Comparison of ENCODE assay signal across 15 cellular contexts in the genomic region with DNA sequence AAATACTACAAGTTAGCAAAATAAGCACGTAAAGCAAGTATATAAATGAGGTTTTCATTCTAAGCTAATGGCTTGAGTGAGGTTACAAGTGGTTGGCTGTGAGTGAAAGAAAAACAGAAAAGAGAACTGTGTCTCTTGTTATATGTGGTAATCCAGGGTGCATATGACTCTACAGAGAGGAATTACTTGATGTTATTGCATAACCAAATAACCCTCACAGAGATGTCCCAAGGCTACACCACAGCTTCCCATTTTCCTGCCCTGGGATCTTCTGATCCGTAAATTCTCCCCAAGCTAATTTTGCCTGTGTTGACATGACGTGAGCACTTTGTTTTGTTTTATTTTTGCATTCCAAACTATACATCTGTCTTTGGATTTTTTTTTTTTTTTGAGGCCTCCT.
DNase-seq lines count a peak whose midpoint lies in the region; ATAC-seq, FAIRE-seq and TF ChIP-seq lines count a peak whose summit lies in the region.
"Had no signal": no experiment of that assay in that cellular context is flagged by ENCODE, and none has a peak within 500 bp of the region (broad histone marks: within the 10 kb centered on the region; RNA-seq: fewer than 3 reads in every experiment).

No MANE protein-coding gene starts in this region.

- ATAC-seq in HepG2 (no peak), right lobe of liver (no peak), GM18517 (IDR thresholded peaks at IDR 0.05; ENCODE audit: unreplicated experiment) (no peak)
- ATAC-seq: natural killer cell had no signal

- CTCF ChIA-PET in HepG2 (lab: Yijun Ruan, JAX; ENCODE audit: low intra/inter-chr PET ratio, low total read pairs), result no interaction called here

- H3K27ac ChIP-seq in HepG2 (ENCODE audit: extremely low read length, insufficient read depth, low read length), result no peak overlapping the region
- H3K27ac ChIP-seq in right lobe of liver, result no peak overlapping the region
- H3K27ac ChIP-seq: gastrocnemius medialis, skin epidermis had no signal

- H3K9me3 ChIP-seq in HepG2 (ENCODE audit: low read length) (no peaks in the 10 kb centered on the region), right lobe of liver (no peaks in the 10 kb centered on the region)
- H3K9me3 ChIP-seq: gastrocnemius medialis had no signal

- TF ChIP-seq CTCF in HepG2 (CRISPR knock-in tag; IDR thresholded peaks at IDR 0.05) (no peak), right lobe of liver (IDR thresholded peaks at IDR 0.05) (no peak), fibroblast of mammary gland (conservative IDR thresholded peaks at IDR 0.05; ENCODE audit: control insufficient read depth, insufficient read depth, low read depth, low read length) (no peak)

- DNase-seq in HepG2 (ENCODE audit: low spot score) (no peak), right lobe of liver (no peak), SIG-M5 treated with dmso at 0.1 percent for 504 hours (lab: John Stamatoyannopoulos, UW; ENCODE audit: unreplicated experiment) (peak; percentile 88), fibroblast of mammary gland (ENCODE audit: low read depth) (peak; percentile 88), NCI-H2171 treated with DMSO at 0.1 percent for 48 hours (lab: John Stamatoyannopoulos, UW) (no peak), GM19239 (ENCODE audit: insufficient read length, low spot score) (no peak), NAMALWA (ENCODE audit: low spot score) (no peak)
- DNase-seq: activated CD4-positive, alpha-beta T cell treated with anti-CD3 and anti-CD28 coated beads, Interleukin-2, amount 10 ng/mL, durations not matched to agents 7 days and 5 days; gastrocnemius medialis; natural killer cell; NCI-H1417; NCI-H524 had no signal

- no peaks in the 10 kb centered on the region for H4K20me1 ChIP-seq in HepG2 (ENCODE audit: insufficient read depth, low read length)

- TF ChIP-seq EP300 in HepG2 (IDR thresholded peaks at IDR 0.05; ENCODE audit: low read depth in 2 of 2, low read length in 2 of 2) (no peak), HepG2 (CRISPR knock-in tag; IDR thresholded peaks at IDR 0.05; ENCODE audit: borderline replicate concordance) (no peak)

- no peak for TF ChIP-seq RAD21 in HepG2 (CRISPR knock-in tag; IDR thresholded peaks at IDR 0.05)

- no peak overlapping the region for H3K4me2 ChIP-seq in HepG2 (ENCODE audit: low read depth, low read length)

- H3K36me3 ChIP-seq in HepG2 (replicated peaks in 1 of 2; ENCODE audit: control insufficient read depth in 1 of 2, insufficient read depth in 2 of 2, low read length in 2 of 2), result no peaks in the 10 kb centered on the region
- no peaks in the 10 kb centered on the region for H3K36me3 ChIP-seq in right lobe of liver
- H3K36me3 ChIP-seq: gastrocnemius medialis had no signal

- H3K4me3 ChIP-seq in HepG2 (replicated peaks in 1 of 3; ENCODE audit: insufficient read depth in 1 of 3, low read depth in 2 of 3, low read length in 3 of 3) (no peak overlapping the region), right lobe of liver (no peak overlapping the region), fibroblast of mammary gland (ENCODE audit: control insufficient read depth, low read depth, low read length) (no peak overlapping the region)
- H3K4me3 ChIP-seq: gastrocnemius medialis, skin epidermis had no signal

- H3K9ac ChIP-seq in HepG2 (ENCODE audit: insufficient read depth, low read depth, low read length), result no peak overlapping the region

- POLR2A ChIA-PET in HepG2 (lab: Yijun Ruan, JAX), result no interaction called here

- WGBS in HepG2 (ENCODE audit: low lambda C conversion rate), result 4% methylated on average over 3 of the region's 3 CpGs
- WGBS in right lobe of liver (ENCODE audit: insufficient coverage, low coverage, low lambda C conversion rate, missing lambda C conversion rate), result 53% methylated on average over 3 of the region's 3 CpGs

- TF ChIP-seq POLR2A in HepG2 (IDR thresholded peaks at IDR 0.05; ENCODE audit: insufficient read depth in 1 of 2, low read depth in 2 of 2, low read length in 2 of 2) (no peak), right lobe of liver (IDR thresholded peaks at IDR 0.05) (no peak)

- no peak overlapping the region for H2AFZ ChIP-seq in HepG2 (ENCODE audit: low read length)

- in situ Hi-C loops in HepG2 (cut with HindIII; ENCODE audit: extremely low pct_ligation_motif_present, low pct_unique_long_range_greater_than_20kb), result no loop called here

- no TSS peak for BruUV-seq in HepG2 (replicated peaks; lab: Mats Ljungman, UMichigan)

- intact Hi-C loops in HepG2 (cut with micrococcal nuclease; ENCODE audit: unreplicated experiment), result no loop called here
- intact Hi-C loops in right lobe of liver (cut with DNase I), result no loop called here

- FAIRE-seq in HepG2 (lab: Jason Lieb, UNC) (no peak), GM19239 (lab: Jason Lieb, UNC) (no peak)
- FAIRE-seq: colon had no signal

- H3K4me1 ChIP-seq in HepG2 (ENCODE audit: insufficient read depth, low read length) (no peaks in the 10 kb centered on the region), right lobe of liver (no peaks in the 10 kb centered on the region)
- H3K4me1 ChIP-seq: gastrocnemius medialis had no signal

- no peaks in the 10 kb centered on the region for H3K27me3 ChIP-seq in HepG2 (ENCODE audit: control insufficient read depth in 1 of 2, insufficient read depth in 2 of 2, low read length in 2 of 2)
- no peaks in the 10 kb centered on the region for H3K27me3 ChIP-seq in right lobe of liver
- H3K27me3 ChIP-seq: gastrocnemius medialis had no signal

- no peaks in the 10 kb centered on the region for H3K79me2 ChIP-seq in HepG2 (ENCODE audit: insufficient read depth, low read length)

TF ChIP-seq in HepG2, 621 proteins besides CTCF, POLR2A, EP300 and RAD21:
- TF ChIP-seq CEBPB (IDR thresholded peaks at IDR 0.05; ENCODE audit: borderline replicate concordance, low read depth, low read length) (0 out of 2 replicates have a peak, but pooled peaks have one; percentile 12), THYN1 (CRISPR knock-in tag; IDR thresholded peaks at IDR 0.05; ENCODE audit: borderline replicate concordance, low read depth) (no peak)
TF ChIP-seq in HepG2: peak in this region for 1.

Comparison
In these comparisons a context has a peak if more than half of its experiments do, and no peak if none do; other contexts are left out.
1. DNase-seq: peak in SIG-M5 treated with dmso at 0.1 percent for 504 hours (single experiment) and fibroblast of mammary gland (single experiment); none in HepG2 (single experiment), right lobe of liver (0 of 3), NCI-H2171 treated with DMSO at 0.1 percent for 48 hours (single experiment), GM19239 (single experiment) and NAMALWA (single experiment).